8 cellular contexts compared by ENCODE assay signal in the genomic region with DNA sequence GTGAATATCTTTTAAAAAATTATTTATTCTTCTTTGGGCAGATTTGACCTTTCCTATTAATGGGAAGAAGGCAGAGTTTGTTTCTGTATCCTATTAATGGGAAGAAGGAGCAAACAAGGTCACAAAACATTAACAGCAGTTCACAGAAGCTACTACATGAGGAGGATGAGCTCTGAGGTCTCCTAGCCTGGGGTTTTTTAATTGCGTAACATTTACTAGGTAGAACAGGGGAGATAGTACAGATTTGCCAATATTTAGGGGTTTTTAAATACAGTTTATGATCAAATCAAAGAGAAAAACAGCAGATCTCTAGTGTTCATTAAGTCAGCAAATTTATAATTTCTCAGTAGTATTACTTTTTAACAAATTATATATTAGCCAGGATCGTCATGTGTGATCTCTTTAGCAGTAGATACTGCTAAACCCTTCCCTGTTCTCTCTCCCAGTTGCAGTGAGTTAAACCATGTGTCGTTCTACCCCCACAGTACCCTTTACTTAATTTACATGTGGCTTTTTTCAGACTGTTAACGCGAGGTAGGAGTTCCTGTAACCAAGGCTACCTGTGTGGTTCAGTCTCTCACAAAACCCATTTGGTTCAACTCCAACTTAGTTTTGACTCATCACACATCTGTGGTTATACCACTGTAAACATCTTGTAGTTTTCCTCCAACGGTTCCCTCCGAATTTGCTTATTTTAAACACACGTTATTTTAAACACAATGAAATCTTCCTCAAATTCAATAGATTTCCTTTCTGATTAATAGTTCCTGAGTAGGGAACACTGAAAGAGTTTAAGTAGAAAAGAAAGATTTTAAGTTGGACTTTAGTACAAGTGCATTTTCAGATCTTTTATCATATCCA. TPM values are rescaled to one million over a fixed set of nuclear protein-coding genes. Genes with fewer than 3 reads are reported as not detected.
A peak's percentile ranks its signal among the peaks of the same experiment; 100 is the strongest.
DNase-seq lines count a peak whose midpoint lies in the region; ATAC-seq and TF ChIP-seq lines count a peak whose summit lies in the region.

No MANE protein-coding gene starts in this region.

- peaks cover 51% of the 10 kb centered on the region for H3K4me1 Mint-ChIP-seq in activated T-cell treated with anti-CD3 and anti-CD28 coated beads, Interleukin-2, amount 50 U/mL, for 72 hours (ENCODE audit: low read depth)

- DNase-seq in A172 (ENCODE audit: low spot score) (peak; percentile 28), EL (no peak), NCI-H82 treated with DMSO at 0.1 percent for 48 hours (lab: John Stamatoyannopoulos, UW; ENCODE audit: unreplicated experiment) (no peak)
- DNase-seq in activated T-cell treated with anti-CD3 and anti-CD28 coated beads, Interleukin-2, amount 50 U/mL, for 72 hours = peak; percentile 54 to 58
- DNase-seq in activated CD8-positive, alpha-beta memory T cell treated with anti-CD3 and anti-CD28 coated beads, Interleukin-2, amount 50 U/mL, for 48 hours = no peak

- H3K36me3 Mint-ChIP-seq in activated T-cell treated with anti-CD3 and anti-CD28 coated beads, Interleukin-2, amount 50 U/mL, for 72 hours (ENCODE audit: insufficient read depth in 2 of 2) = peaks cover 10 to 31% of the 10 kb centered on the region in 2 donors

- H3K9me3 Mint-ChIP-seq in activated T-cell treated with anti-CD3 and anti-CD28 coated beads, Interleukin-2, amount 50 U/mL, for 72 hours = no peaks in the 10 kb centered on the region

- H3K4me3 Mint-ChIP-seq in activated T-cell treated with anti-CD3 and anti-CD28 coated beads, Interleukin-2, amount 50 U/mL, for 72 hours = peak overlapping the region; percentile 66 to 88

- no peaks in the 10 kb centered on the region for H3K27me3 Mint-ChIP-seq in activated T-cell treated with anti-CD3 and anti-CD28 coated beads, Interleukin-2, amount 50 U/mL, for 72 hours (ENCODE audit: low read depth)

- peak; percentile 98 for ATAC-seq in GM19035 (IDR thresholded peaks at IDR 0.05; ENCODE audit: unreplicated experiment)
- ATAC-seq in HG03045 (IDR thresholded peaks at IDR 0.05; ENCODE audit: unreplicated experiment) = peak; percentile 98
- peak; percentile 96 to 97 for ATAC-seq in activated T-cell treated with anti-CD3 and anti-CD28 coated beads, Interleukin-2, amount 50 U/mL, for 72 hours (replicated peaks in 1 of 2)
- ATAC-seq in SK-N-SH treated with all-trans-retinoic acid at 6 μM for 48 hours = no peak

- peak overlapping the region; percentile 97 for H3K27ac Mint-ChIP-seq in activated T-cell treated with anti-CD3 and anti-CD28 coated beads, Interleukin-2, amount 50 U/mL, for 72 hours

TF ChIP-seq in SK-N-SH treated with all-trans-retinoic acid at 6 μM for 48 hours, 23 proteins besides CTCF, POLR2A, EP300 and RAD21:
- TF ChIP-seq TCF4 (CRISPR knock-in tag; IDR thresholded peaks at IDR 0.05; ENCODE audit: borderline replicate concordance) = no peak
- no peak for TF ChIP-seq CSDC2 (CRISPR knock-in tag; IDR thresholded peaks at IDR 0.05)
- TF ChIP-seq RARB (CRISPR knock-in tag; IDR thresholded peaks at IDR 0.05) = no peak
- TF ChIP-seq BACH2 (CRISPR knock-in tag; IDR thresholded peaks at IDR 0.05; ENCODE audit: borderline replicate concordance) = no peak
- TF ChIP-seq ZFP30 (CRISPR knock-in tag; IDR thresholded peaks at IDR 0.05) = no peak
- TF ChIP-seq ZNF70 (CRISPR knock-in tag; IDR thresholded peaks at IDR 0.05) = no peak
- TF ChIP-seq PPARA (CRISPR knock-in tag; IDR thresholded peaks at IDR 0.05; ENCODE audit: borderline replicate concordance) = no peak
- TF ChIP-seq, protein P1, sequence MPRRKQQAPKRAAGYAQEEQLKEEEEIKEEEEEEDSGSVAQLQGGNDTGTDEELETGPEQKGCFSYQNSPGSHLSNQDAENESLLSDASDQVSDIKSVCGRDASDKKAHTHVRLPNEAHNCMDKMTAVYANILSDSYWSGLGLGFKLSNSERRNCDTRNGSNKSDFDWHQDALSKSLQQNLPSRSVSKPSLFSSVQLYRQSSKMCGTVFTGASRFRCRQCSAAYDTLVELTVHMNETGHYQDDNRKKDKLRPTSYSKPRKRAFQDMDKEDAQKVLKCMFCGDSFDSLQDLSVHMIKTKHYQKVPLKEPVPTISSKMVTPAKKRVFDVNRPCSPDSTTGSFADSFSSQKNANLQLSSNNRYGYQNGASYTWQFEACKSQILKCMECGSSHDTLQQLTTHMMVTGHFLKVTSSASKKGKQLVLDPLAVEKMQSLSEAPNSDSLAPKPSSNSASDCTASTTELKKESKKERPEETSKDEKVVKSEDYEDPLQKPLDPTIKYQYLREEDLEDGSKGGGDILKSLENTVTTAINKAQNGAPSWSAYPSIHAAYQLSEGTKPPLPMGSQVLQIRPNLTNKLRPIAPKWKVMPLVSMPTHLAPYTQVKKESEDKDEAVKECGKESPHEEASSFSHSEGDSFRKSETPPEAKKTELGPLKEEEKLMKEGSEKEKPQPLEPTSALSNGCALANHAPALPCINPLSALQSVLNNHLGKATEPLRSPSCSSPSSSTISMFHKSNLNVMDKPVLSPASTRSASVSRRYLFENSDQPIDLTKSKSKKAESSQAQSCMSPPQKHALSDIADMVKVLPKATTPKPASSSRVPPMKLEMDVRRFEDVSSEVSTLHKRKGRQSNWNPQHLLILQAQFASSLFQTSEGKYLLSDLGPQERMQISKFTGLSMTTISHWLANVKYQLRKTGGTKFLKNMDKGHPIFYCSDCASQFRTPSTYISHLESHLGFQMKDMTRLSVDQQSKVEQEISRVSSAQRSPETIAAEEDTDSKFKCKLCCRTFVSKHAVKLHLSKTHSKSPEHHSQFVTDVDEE (CRISPR knock-in tag; IDR thresholded peaks at IDR 0.05) = no peak

RNA-seq across cellular contexts. Expression of a gene that starts 13.3 kb away (rescaled TPM):
- total RNA-seq in A172 (2014; rRNA removed; shearing (Covaris generic)) = 109 and 112 TPM in 2 replicates
- total RNA-seq in activated T-cell treated with anti-CD3 and anti-CD28 coated beads, Interleukin-2, amount 50 U/mL, for 72 hours = 10 to 100 TPM; 52.6 to 57.4 TPM

RNA-seq across cellular contexts. Expression of a gene that starts 25.7 kb away (rescaled TPM):
- 0.14 and 1.5 TPM in 2 replicates for total RNA-seq in A172 (2014; rRNA removed; shearing (Covaris generic))
- 1 to 10 TPM; 3.1 to 4.0 TPM for total RNA-seq in activated T-cell treated with anti-CD3 and anti-CD28 coated beads, Interleukin-2, amount 50 U/mL, for 72 hours

Comparison
In these comparisons a context has a peak if more than half of its experiments do, and no peak if none do; other contexts are left out.
1. DNase-seq: peak in A172 (single experiment) and activated T-cell treated with anti-CD3 and anti-CD28 coated beads, Interleukin-2, amount 50 U/mL, for 72 hours (2 of 2); none in EL (single experiment), NCI-H82 treated with DMSO at 0.1 percent for 48 hours (single experiment) and activated CD8-positive, alpha-beta memory T cell treated with anti-CD3 and anti-CD28 coated beads, Interleukin-2, amount 50 U/mL, for 48 hours (single experiment).